ENCODE assay signal across 11 cellular contexts in genomic region chr14:68124885-68125731, GRCh38.
DNase-seq lines count a peak whose midpoint lies in the region; ATAC-seq and TF ChIP-seq lines count a peak whose summit lies in the region.
"Had no signal": no experiment of that assay in that cellular context is flagged by ENCODE, and none has a peak within 500 bp of the region (broad histone marks: within the 10 kb centered on the region; RNA-seq: fewer than 3 reads in every experiment).

No MANE protein-coding gene starts in this region.

- H3K9me3 ChIP-seq in hepatocyte (ENCODE audit: low read depth) (no peaks in the 10 kb centered on the region), smooth muscle cell (replicated peaks; ENCODE audit: low read depth) (no peaks in the 10 kb centered on the region)

- H4K20me1 ChIP-seq in hepatocyte (ENCODE audit: insufficient read depth, poor library complexity, severe bottlenecking), result no peaks in the 10 kb centered on the region
- H4K20me1 ChIP-seq in smooth muscle cell (ENCODE audit: low read depth), result no peaks in the 10 kb centered on the region
- H4K20me1 ChIP-seq in GM23338 (replicated peaks; ENCODE audit: insufficient read depth), result no peaks in the 10 kb centered on the region

- H2AFZ ChIP-seq in hepatocyte, result no peak overlapping the region
- H2AFZ ChIP-seq in smooth muscle cell (ENCODE audit: low read depth), result no peak overlapping the region
- no peak overlapping the region for H2AFZ ChIP-seq in GM23338

- H3K27me3 ChIP-seq in hepatocyte, result no peaks in the 10 kb centered on the region
- no peaks in the 10 kb centered on the region for H3K27me3 ChIP-seq in smooth muscle cell (ENCODE audit: low read depth)
- no peaks in the 10 kb centered on the region for H3K27me3 ChIP-seq in GM23338 (ENCODE audit: insufficient read depth)

- ATAC-seq in activated T-helper 17 cell treated with anti-CD3 and anti-CD28 coated beads, Interleukin-2, amount 50 U/mL, for 72 hours (replicated peaks), result peak; percentile 66
- ATAC-seq in GM23338 (no peak), GM18868 (IDR thresholded peaks at IDR 0.05; ENCODE audit: unreplicated experiment) (no peak), HG03135 (IDR thresholded peaks at IDR 0.05; ENCODE audit: unreplicated experiment) (no peak)
- ATAC-seq: esophagus mucosa, T-helper 17 cell had no signal

- H3K4me1 Mint-ChIP-seq in activated T-helper 17 cell treated with anti-CD3 and anti-CD28 coated beads, Interleukin-2, amount 50 U/mL, for 72 hours, result no peaks in the 10 kb centered on the region
- peaks cover 20% of the 10 kb centered on the region; the same call in 2 of the 3 replicates for H3K4me1 Mint-ChIP-seq in GM23338
- H3K4me1 Mint-ChIP-seq: T-helper 17 cell had no signal

- WGBS in hepatocyte (ENCODE audit: low lambda C conversion rate, missing lambda C conversion rate), result 68% methylated on average over 4 of the region's 4 CpGs
- WGBS in smooth muscle cell (ENCODE audit: low lambda C conversion rate), result 56% methylated on average over 4 of the region's 4 CpGs

- peak overlapping the region; percentile 5 for H3K27ac Mint-ChIP-seq in activated T-helper 17 cell treated with anti-CD3 and anti-CD28 coated beads, Interleukin-2, amount 50 U/mL, for 72 hours
- H3K27ac Mint-ChIP-seq in GM23338, result no peak overlapping the region; the same call in 1 of the 2 replicates
- H3K27ac Mint-ChIP-seq: T-helper 17 cell had no signal

- no peak overlapping the region for H3K4me3 Mint-ChIP-seq in activated T-helper 17 cell treated with anti-CD3 and anti-CD28 coated beads, Interleukin-2, amount 50 U/mL, for 72 hours
- no peak overlapping the region for H3K4me3 Mint-ChIP-seq in GM23338
- H3K4me3 Mint-ChIP-seq: T-helper 17 cell had no signal

- H3K4me2 ChIP-seq in hepatocyte (peak overlapping the region; percentile 14), smooth muscle cell (peak overlapping the region; percentile 47), GM23338 (no peak overlapping the region)

- H3K36me3 Mint-ChIP-seq in activated T-helper 17 cell treated with anti-CD3 and anti-CD28 coated beads, Interleukin-2, amount 50 U/mL, for 72 hours (ENCODE audit: low read depth), result no peaks in the 10 kb centered on the region
- no peaks in the 10 kb centered on the region for H3K36me3 Mint-ChIP-seq in GM23338 (ENCODE audit: low read depth)

- peaks cover 23% of the 10 kb centered on the region for H3K4me1 ChIP-seq in hepatocyte (ENCODE audit: insufficient read depth)
- H3K4me1 ChIP-seq in smooth muscle cell (ENCODE audit: low read depth), result peaks cover 12% of the 10 kb centered on the region
- peaks cover 12% of the 10 kb centered on the region; the same call in 1 of the 2 replicates for H3K4me1 ChIP-seq in GM23338 (ENCODE audit: insufficient read depth)

- H3K27me3 Mint-ChIP-seq in activated T-helper 17 cell treated with anti-CD3 and anti-CD28 coated beads, Interleukin-2, amount 50 U/mL, for 72 hours, result no peaks in the 10 kb centered on the region
- no peaks in the 10 kb centered on the region for H3K27me3 Mint-ChIP-seq in GM23338 (ENCODE audit: insufficient read depth, low read depth, poor library complexity)
- H3K27me3 Mint-ChIP-seq: T-helper 17 cell had no signal

- H3K4me3 ChIP-seq in hepatocyte (no peak overlapping the region), smooth muscle cell (no peak overlapping the region), GM23338 (no peak overlapping the region)

- no peaks in the 10 kb centered on the region for H3F3A ChIP-seq in smooth muscle cell (ENCODE audit: low read depth)
- no peaks in the 10 kb centered on the region for H3F3A ChIP-seq in GM23338 (replicated peaks; ENCODE audit: low read depth)

- peak overlapping the region; percentile 28 for H3K9ac ChIP-seq in smooth muscle cell (ENCODE audit: low read depth)

- H3K9me2 ChIP-seq in hepatocyte (replicated peaks; ENCODE audit: insufficient read depth) (no peaks in the 10 kb centered on the region), GM23338 (ENCODE audit: insufficient read depth) (no peaks in the 10 kb centered on the region)

- in situ Hi-C loops in GM13976 (cut with MboI; ENCODE audit: low sequenced_read_pairs, unreplicated experiment), result no loop called here

- H3K9me3 Mint-ChIP-seq in activated T-helper 17 cell treated with anti-CD3 and anti-CD28 coated beads, Interleukin-2, amount 50 U/mL, for 72 hours, result no peaks in the 10 kb centered on the region
- peaks cover 6% of the 10 kb centered on the region; the same call in 2 of the 3 replicates for H3K9me3 Mint-ChIP-seq in GM23338

- peak overlapping the region; percentile 26 for H3K27ac ChIP-seq in hepatocyte
- peak overlapping the region; percentile 80 for H3K27ac ChIP-seq in smooth muscle cell (ENCODE audit: low read depth)
- no peak overlapping the region for H3K27ac ChIP-seq in GM23338 (ENCODE audit: low read depth)

- peak; percentile 64 for DNase-seq in HS-5 (ENCODE audit: low read depth)
- peak; percentile 38 for DNase-seq in hepatocyte (ENCODE audit: low spot score)
- no peak for DNase-seq in smooth muscle cell (lab: John Stamatoyannopoulos, UW; ENCODE audit: unreplicated experiment)
- no peak for DNase-seq in GM13976 (ENCODE audit: low spot score)
- no peak for DNase-seq in GM23338 (ENCODE audit: low spot score)
- DNase-seq: NCI-H1694 treated with DMSO at 0.1 percent for 48 hours, T-helper 17 cell had no signal

- TF ChIP-seq CTCF in hepatocyte (IDR thresholded peaks at IDR 0.05; ENCODE audit: poor library complexity), result no peak
- no peak for TF ChIP-seq CTCF in smooth muscle cell (IDR thresholded peaks at IDR 0.05; ENCODE audit: borderline replicate concordance, insufficient read depth, poor library complexity, severe bottlenecking)
- no peak for TF ChIP-seq CTCF in GM13976 (IDR thresholded peaks at IDR 0.05; ENCODE audit: borderline replicate concordance, control extremely low read depth, extremely low read depth, insufficient read depth, missing control alignments)
- no peak for TF ChIP-seq CTCF in GM23338 (conservative IDR thresholded peaks at IDR 0.05; ENCODE audit: low read depth in 2 of 2)

- H3K36me3 ChIP-seq in hepatocyte (replicated peaks; ENCODE audit: insufficient read depth, low read depth), result no peaks in the 10 kb centered on the region
- H3K36me3 ChIP-seq in smooth muscle cell (ENCODE audit: low read depth), result no peaks in the 10 kb centered on the region
- no peaks in the 10 kb centered on the region for H3K36me3 ChIP-seq in GM23338 (ENCODE audit: insufficient read depth)

- no peaks in the 10 kb centered on the region for H3K79me2 ChIP-seq in hepatocyte
- H3K79me2 ChIP-seq in smooth muscle cell (ENCODE audit: low read depth), result no peaks in the 10 kb centered on the region
- no peaks in the 10 kb centered on the region for H3K79me2 ChIP-seq in GM23338 (replicated peaks; ENCODE audit: insufficient read depth)

TF ChIP-seq in GM23338, 12 proteins besides CTCF, POLR2A, EP300 and RAD21 (continues in another document):
- TF ChIP-seq ZNF114 (CRISPR knock-in tag; IDR thresholded peaks at IDR 0.05) (no peak), STAT1 (IDR thresholded peaks at IDR 0.05; ENCODE audit: unreplicated experiment) (no peak), ETS1 (IDR thresholded peaks at IDR 0.05) (no peak), POLR2AphosphoS5 (IDR thresholded peaks at IDR 0.05; ENCODE audit: low read depth) (no peak), NANOG (IDR thresholded peaks at IDR 0.05; ENCODE audit: borderline replicate concordance) (no peak), ZNF331 (CRISPR knock-in tag; IDR thresholded peaks at IDR 0.05; ENCODE audit: low read depth) (no peak)

Comparison
In these comparisons a context has a peak if more than half of its experiments do, and no peak if none do; other contexts are left out.
1. DNase-seq: peak in HS-5 (single experiment) and hepatocyte (single experiment); none in smooth muscle cell (single experiment), GM13976 (single experiment) and GM23338 (single experiment).